Comparison of ENCODE assay signal across 8 cellular contexts in the genomic region with DNA sequence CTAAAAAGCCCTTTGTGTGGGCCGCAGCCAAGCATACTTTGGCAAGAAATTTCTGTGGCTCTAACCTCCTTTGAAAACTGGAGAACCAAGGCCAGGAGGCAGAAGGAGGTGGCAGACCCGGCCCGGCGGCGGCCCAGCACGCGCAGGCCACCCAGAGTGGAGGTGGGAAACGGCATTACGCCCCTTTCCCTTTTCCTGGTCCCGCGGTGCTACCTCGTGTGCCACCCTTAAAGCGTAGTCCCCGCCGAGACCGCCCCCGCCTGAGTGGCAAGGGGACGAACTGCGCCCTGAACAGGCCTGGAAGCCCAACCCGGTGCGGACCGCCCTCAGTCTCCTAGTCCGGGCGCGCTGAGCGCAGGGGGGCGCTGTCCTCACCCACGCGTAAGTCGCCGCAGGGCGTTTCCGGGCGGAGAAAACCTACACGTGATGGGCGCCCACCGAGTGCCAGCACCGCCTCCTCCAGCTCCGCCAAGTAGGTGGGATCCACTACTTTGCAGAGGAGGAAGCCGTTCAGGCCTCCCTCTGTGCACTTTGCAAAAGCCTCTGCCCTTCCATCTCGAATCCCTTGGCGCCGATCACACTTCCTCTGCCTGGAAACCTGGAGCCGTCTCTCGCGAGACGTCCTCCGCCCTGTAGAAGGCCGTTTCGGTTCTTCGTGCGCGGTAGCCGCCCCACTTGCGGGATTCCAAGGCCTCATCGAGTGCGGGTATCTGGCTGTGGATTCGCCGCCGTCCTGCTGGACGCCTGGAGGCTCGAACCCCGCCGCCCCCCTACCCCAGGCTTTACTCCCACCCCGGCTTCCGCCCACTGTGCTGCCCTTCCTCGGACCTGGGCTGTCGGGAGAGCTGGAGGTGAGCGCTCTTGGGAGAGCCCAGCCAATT. TPM values are rescaled to one million over a fixed set of nuclear protein-coding genes. Genes with fewer than 3 reads are reported as not detected.
DNase-seq lines count a peak whose midpoint lies in the region; ATAC-seq and TF ChIP-seq lines count a peak whose summit lies in the region.

A gene with protein sequence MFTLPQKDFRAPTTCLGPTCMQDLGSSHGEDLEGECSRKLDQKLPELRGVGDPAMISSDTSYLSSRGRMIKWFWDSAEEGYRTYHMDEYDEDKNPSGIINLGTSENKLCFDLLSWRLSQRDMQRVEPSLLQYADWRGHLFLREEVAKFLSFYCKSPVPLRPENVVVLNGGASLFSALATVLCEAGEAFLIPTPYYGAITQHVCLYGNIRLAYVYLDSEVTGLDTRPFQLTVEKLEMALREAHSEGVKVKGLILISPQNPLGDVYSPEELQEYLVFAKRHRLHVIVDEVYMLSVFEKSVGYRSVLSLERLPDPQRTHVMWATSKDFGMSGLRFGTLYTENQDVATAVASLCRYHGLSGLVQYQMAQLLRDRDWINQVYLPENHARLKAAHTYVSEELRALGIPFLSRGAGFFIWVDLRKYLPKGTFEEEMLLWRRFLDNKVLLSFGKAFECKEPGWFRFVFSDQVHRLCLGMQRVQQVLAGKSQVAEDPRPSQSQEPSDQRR (plus strand): TSS at position 420 of the 881 bp plus-strand sequence. CDS start 1,358 bp downstream, outside the sequence.

- in situ Hi-C loops in GM18951 (cut with MboI; ENCODE audit: low sequenced_read_pairs, unreplicated experiment), result no loop called here

- peaks cover 0 to 16% of the 10 kb centered on the region in 2 donors for H3K4me1 ChIP-seq in left lung

- H3K27ac ChIP-seq in left lung, result peak within 1 kb of the TSS; percentile 90 to 91

- no peaks in the 10 kb centered on the region for H3K9me3 ChIP-seq in left lung

- TF ChIP-seq POLR2A in GM18951 (IDR thresholded peaks at IDR 0.05; ENCODE audit: extremely low read depth, insufficient read depth, insufficient read length), result peak; percentile 81

- no peaks in the 10 kb centered on the region for H3K27me3 ChIP-seq in left lung

- DNase-seq in AG08395 (ENCODE audit: low spot score) (peak; percentile 94), NCI-H446 (lab: John Stamatoyannopoulos, UW) (peak; percentile 87 to 90), dedifferentiated amniotic fluid mesenchymal stem cell (ENCODE audit: extremely low spot score) (peak; percentile 82), left lung (peak; percentile 95 to 97)
- peak; percentile 56 to 72 for DNase-seq in activated CD4-positive, alpha-beta T cell treated with anti-CD3 and anti-CD28 coated beads, Interleukin-2, amount 50 U/mL, for 24 hours (ENCODE audit: low read depth in 1 of 2, low spot score in 1 of 2)
- DNase-seq in stimulated activated CD4-positive, alpha-beta T cell treated with anti-CD3 and anti-CD28 coated beads, Interleukin-2, amount 100 ng/mL, for 4 hours (ENCODE audit: low read depth), result peak; percentile 75

- peaks cover 0 to 8% of the 10 kb centered on the region in 2 donors for H3K36me3 ChIP-seq in left lung

- peak; percentile 64 to 85 for TF ChIP-seq CTCF in left lung (IDR thresholded peaks at IDR 0.05)

- peak within 1 kb of the TSS; percentile 62 to 77 for H3K4me3 ChIP-seq in left lung

- intact Hi-C loops in left lung (cut with DNase I), result no loop called here

- ATAC-seq in HG03159 (IDR thresholded peaks at IDR 0.05; ENCODE audit: unreplicated experiment), result peak; percentile 97
- ATAC-seq in left lung, result peak; percentile 98

RNA-seq across cellular contexts. Expression of the gene that starts here (rescaled TPM):
- total RNA-seq in left lung, result 10 to 100 TPM; 29.3 to 42.1 TPM

Comparison
In these comparisons a context has a peak if more than half of its experiments do, and no peak if none do; other contexts are left out.
1. Peak in every context shown above with its lines: DNase-seq, ATAC-seq, H3K4me3 ChIP-seq and H3K27ac ChIP-seq.